ENCODE assay signal across 2 cellular contexts in the genomic region with DNA sequence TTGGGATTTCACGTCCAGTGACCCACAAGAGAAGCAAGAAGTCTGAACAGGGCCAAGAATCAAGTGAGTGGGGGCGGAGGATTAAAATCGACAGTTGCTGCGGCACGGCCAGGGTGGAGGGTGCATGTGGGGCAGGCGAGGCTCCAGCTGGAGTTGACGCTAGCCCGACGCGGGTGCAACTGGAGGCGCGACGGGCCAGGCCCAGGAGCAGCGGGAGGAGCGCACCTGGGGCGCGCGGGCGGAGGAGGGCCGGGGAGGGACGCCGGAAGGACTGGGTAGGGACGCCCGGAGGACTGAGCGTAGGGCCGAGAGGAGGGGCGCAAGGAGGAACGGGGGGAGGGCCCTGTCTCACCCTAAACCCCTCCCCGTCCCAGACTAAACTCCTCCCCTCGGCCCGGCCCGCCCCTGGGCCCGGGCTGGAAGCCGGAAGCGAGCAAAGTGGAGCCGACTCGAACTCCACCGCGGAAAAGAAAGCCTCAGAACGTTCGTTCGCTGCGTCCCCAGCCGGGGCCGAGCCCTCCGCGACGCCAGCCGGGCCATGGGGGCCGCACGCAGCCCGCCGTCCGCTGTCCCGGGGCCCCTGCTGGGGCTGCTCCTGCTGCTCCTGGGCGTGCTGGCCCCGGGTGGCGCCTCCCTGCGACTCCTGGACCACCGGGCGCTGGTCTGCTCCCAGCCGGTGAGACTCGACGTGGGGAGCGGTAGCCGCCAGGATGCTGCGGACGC.
TF ChIP-seq lines count a peak whose summit lies in the region.

A gene with protein sequence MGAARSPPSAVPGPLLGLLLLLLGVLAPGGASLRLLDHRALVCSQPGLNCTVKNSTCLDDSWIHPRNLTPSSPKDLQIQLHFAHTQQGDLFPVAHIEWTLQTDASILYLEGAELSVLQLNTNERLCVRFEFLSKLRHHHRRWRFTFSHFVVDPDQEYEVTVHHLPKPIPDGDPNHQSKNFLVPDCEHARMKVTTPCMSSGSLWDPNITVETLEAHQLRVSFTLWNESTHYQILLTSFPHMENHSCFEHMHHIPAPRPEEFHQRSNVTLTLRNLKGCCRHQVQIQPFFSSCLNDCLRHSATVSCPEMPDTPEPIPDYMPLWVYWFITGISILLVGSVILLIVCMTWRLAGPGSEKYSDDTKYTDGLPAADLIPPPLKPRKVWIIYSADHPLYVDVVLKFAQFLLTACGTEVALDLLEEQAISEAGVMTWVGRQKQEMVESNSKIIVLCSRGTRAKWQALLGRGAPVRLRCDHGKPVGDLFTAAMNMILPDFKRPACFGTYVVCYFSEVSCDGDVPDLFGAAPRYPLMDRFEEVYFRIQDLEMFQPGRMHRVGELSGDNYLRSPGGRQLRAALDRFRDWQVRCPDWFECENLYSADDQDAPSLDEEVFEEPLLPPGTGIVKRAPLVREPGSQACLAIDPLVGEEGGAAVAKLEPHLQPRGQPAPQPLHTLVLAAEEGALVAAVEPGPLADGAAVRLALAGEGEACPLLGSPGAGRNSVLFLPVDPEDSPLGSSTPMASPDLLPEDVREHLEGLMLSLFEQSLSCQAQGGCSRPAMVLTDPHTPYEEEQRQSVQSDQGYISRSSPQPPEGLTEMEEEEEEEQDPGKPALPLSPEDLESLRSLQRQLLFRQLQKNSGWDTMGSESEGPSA (plus strand): TSS at position 447 of the 723 bp plus-strand sequence. CDS start 92 bp downstream, at position 539.

TF ChIP-seq in HEK293, 187 proteins besides CTCF, POLR2A, EP300 and RAD21 (continued from another document and continues in another):
- TF ChIP-seq, protein P1, sequence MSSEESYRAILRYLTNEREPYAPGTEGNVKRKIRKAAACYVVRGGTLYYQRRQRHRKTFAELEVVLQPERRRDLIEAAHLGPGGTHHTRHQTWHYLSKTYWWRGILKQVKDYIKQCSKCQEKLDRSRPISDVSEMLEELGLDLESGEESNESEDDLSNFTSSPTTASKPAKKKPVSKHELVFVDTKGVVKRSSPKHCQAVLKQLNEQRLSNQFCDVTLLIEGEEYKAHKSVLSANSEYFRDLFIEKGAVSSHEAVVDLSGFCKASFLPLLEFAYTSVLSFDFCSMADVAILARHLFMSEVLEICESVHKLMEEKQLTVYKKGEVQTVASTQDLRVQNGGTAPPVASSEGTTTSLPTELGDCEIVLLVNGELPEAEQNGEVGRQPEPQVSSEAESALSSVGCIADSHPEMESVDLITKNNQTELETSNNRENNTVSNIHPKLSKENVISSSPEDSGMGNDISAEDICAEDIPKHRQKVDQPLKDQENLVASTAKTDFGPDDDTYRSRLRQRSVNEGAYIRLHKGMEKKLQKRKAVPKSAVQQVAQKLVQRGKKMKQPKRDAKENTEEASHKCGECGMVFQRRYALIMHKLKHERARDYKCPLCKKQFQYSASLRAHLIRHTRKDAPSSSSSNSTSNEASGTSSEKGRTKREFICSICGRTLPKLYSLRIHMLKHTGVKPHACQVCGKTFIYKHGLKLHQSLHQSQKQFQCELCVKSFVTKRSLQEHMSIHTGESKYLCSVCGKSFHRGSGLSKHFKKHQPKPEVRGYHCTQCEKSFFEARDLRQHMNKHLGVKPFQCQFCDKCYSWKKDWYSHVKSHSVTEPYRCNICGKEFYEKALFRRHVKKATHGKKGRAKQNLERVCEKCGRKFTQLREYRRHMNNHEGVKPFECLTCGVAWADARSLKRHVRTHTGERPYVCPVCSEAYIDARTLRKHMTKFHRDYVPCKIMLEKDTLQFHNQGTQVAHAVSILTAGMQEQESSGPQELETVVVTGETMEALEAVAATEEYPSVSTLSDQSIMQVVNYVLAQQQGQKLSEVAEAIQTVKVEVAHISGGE (tag by site-specific recombination; conservative IDR thresholded peaks at IDR 0.05; ENCODE audit: low read depth), result peak; percentile 94
- TF ChIP-seq, protein P2, sequence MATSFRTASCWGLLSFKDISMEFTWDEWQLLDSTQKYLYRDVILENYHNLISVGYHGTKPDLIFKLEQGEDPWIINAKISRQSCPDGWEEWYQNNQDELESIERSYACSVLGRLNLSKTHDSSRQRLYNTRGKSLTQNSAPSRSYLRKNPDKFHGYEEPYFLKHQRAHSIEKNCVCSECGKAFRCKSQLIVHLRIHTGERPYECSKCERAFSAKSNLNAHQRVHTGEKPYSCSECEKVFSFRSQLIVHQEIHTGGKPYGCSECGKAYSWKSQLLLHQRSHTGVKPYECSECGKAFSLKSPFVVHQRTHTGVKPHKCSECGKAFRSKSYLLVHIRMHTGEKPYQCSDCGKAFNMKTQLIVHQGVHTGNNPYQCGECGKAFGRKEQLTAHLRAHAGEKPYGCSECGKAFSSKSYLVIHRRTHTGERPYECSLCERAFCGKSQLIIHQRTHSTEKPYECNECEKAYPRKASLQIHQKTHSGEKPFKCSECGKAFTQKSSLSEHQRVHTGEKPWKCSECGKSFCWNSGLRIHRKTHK (tag by site-specific recombination; IDR thresholded peaks at IDR 0.05), result no peak
- TF ChIP-seq KLF1 (tag by site-specific recombination; IDR thresholded peaks at IDR 0.05), result peak; percentile 49; the same call in 1 of the 2 replicates
- peak; percentile 61; the same call in 1 of the 2 replicates for TF ChIP-seq ZNF792 (tag by site-specific recombination; IDR thresholded peaks at IDR 0.05)
- TF ChIP-seq ZBTB20 (tag by site-specific recombination; IDR thresholded peaks at IDR 0.05), result peak; percentile 96
- peak; percentile 81 for TF ChIP-seq EGR2 (tag by site-specific recombination; IDR thresholded peaks at IDR 0.05; ENCODE audit: low read depth)
- TF ChIP-seq ZNF776 (tag by site-specific recombination; IDR thresholded peaks at IDR 0.05; ENCODE audit: borderline replicate concordance), result no peak
- peak; percentile 43; the same call in 1 of the 2 replicates for TF ChIP-seq ZFP69B (tag by site-specific recombination; IDR thresholded peaks at IDR 0.05)
- peak; percentile 85 for TF ChIP-seq ZFHX2 (tag by site-specific recombination; conservative IDR thresholded peaks at IDR 0.05)
- TF ChIP-seq ZBTB17 (tag by site-specific recombination; IDR thresholded peaks at IDR 0.05), result peak; percentile 68; the same call in 1 of the 2 replicates
- TF ChIP-seq ZNF202 (tag by site-specific recombination; IDR thresholded peaks at IDR 0.05; ENCODE audit: borderline replicate concordance), result no peak
- peak; percentile 84 for TF ChIP-seq ZIC2 (tag by site-specific recombination; IDR thresholded peaks at IDR 0.05)
- TF ChIP-seq ZNF660 (tag by site-specific recombination; IDR thresholded peaks at IDR 0.05), result no peak
- no peak for TF ChIP-seq HOXC10 (CRISPR knock-in tag; IDR thresholded peaks at IDR 0.05)
- no peak for TF ChIP-seq ZNF223 (tag by site-specific recombination; IDR thresholded peaks at IDR 0.05)
- TF ChIP-seq, protein P3, sequence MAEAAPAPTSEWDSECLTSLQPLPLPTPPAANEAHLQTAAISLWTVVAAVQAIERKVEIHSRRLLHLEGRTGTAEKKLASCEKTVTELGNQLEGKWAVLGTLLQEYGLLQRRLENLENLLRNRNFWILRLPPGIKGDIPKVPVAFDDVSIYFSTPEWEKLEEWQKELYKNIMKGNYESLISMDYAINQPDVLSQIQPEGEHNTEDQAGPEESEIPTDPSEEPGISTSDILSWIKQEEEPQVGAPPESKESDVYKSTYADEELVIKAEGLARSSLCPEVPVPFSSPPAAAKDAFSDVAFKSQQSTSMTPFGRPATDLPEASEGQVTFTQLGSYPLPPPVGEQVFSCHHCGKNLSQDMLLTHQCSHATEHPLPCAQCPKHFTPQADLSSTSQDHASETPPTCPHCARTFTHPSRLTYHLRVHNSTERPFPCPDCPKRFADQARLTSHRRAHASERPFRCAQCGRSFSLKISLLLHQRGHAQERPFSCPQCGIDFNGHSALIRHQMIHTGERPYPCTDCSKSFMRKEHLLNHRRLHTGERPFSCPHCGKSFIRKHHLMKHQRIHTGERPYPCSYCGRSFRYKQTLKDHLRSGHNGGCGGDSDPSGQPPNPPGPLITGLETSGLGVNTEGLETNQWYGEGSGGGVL (tag by site-specific recombination; IDR thresholded peaks at IDR 0.05), result peak; percentile 58
- peak; percentile 29 for TF ChIP-seq KLF9 (tag by site-specific recombination; IDR thresholded peaks at IDR 0.05; ENCODE audit: low read depth)
- TF ChIP-seq ZNF341 (tag by site-specific recombination; IDR thresholded peaks at IDR 0.05; ENCODE audit: low read depth), result peak; percentile 96
- TF ChIP-seq ZNF600 (tag by site-specific recombination; IDR thresholded peaks at IDR 0.05), result peak; percentile 53
- 0 out of 2 replicates have a peak, but pooled peaks have one; percentile 24 for TF ChIP-seq ZNF24 (tag by site-specific recombination; IDR thresholded peaks at IDR 0.05)
- TF ChIP-seq ZNF2 (tag by site-specific recombination; IDR thresholded peaks at IDR 0.05), result peak; percentile 41; the same call in 1 of the 2 replicates
- TF ChIP-seq KLF8 (tag by site-specific recombination; IDR thresholded peaks at IDR 0.05), result peak; percentile 65; the same call in 1 of the 2 replicates
- TF ChIP-seq ZBTB8A (tag by site-specific recombination; IDR thresholded peaks at IDR 0.05), result peak; percentile 91

TF ChIP-seq in SK-N-SH treated with all-trans-retinoic acid at 6 μM for 48 hours, 23 proteins besides CTCF, POLR2A, EP300 and RAD21 (continued from another document):
- TF ChIP-seq, protein P4, sequence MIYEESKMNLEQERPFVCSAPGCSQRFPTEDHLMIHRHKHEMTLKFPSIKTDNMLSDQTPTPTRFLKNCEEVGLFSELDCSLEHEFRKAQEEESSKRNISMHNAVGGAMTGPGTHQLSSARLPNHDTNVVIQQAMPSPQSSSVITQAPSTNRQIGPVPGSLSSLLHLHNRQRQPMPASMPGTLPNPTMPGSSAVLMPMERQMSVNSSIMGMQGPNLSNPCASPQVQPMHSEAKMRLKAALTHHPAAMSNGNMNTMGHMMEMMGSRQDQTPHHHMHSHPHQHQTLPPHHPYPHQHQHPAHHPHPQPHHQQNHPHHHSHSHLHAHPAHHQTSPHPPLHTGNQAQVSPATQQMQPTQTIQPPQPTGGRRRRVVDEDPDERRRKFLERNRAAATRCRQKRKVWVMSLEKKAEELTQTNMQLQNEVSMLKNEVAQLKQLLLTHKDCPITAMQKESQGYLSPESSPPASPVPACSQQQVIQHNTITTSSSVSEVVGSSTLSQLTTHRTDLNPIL (CRISPR knock-in tag; IDR thresholded peaks at IDR 0.05; ENCODE audit: low read depth), result no peak
- TF ChIP-seq TCF4 (CRISPR knock-in tag; IDR thresholded peaks at IDR 0.05; ENCODE audit: borderline replicate concordance), result no peak
- TF ChIP-seq RARB (CRISPR knock-in tag; IDR thresholded peaks at IDR 0.05), result no peak
- TF ChIP-seq ZFP30 (CRISPR knock-in tag; IDR thresholded peaks at IDR 0.05), result no peak
- no peak for TF ChIP-seq OSR1 (CRISPR knock-in tag; IDR thresholded peaks at IDR 0.05)
- TF ChIP-seq TOX (CRISPR knock-in tag; IDR thresholded peaks at IDR 0.05; ENCODE audit: borderline replicate concordance), result no peak
- TF ChIP-seq, protein P5, sequence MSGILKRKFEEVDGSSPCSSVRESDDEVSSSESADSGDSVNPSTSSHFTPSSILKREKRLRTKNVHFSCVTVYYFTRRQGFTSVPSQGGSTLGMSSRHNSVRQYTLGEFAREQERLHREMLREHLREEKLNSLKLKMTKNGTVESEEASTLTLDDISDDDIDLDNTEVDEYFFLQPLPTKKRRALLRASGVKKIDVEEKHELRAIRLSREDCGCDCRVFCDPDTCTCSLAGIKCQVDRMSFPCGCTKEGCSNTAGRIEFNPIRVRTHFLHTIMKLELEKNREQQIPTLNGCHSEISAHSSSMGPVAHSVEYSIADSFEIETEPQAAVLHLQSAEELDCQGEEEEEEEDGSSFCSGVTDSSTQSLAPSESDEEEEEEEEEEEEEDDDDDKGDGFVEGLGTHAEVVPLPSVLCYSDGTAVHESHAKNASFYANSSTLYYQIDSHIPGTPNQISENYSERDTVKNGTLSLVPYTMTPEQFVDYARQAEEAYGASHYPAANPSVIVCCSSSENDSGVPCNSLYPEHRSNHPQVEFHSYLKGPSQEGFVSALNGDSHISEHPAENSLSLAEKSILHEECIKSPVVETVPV (CRISPR knock-in tag; IDR thresholded peaks at IDR 0.05), result no peak
- no peak for TF ChIP-seq ZNF565 (CRISPR knock-in tag; conservative IDR thresholded peaks at IDR 0.05; ENCODE audit: low read depth)
- no peak for TF ChIP-seq ISL1 (CRISPR knock-in tag; IDR thresholded peaks at IDR 0.05)
- no peak for TF ChIP-seq GLIS3 (CRISPR knock-in tag; IDR thresholded peaks at IDR 0.05)
- TF ChIP-seq ZFP3 (CRISPR knock-in tag; IDR thresholded peaks at IDR 0.05), result no peak
- no peak for TF ChIP-seq ZNF70 (CRISPR knock-in tag; IDR thresholded peaks at IDR 0.05)
TF ChIP-seq in SK-N-SH treated with all-trans-retinoic acid at 6 μM for 48 hours: peak in this region for 0.
